Comparison of ENCODE assay signal across 8 cellular contexts in the genomic region with DNA sequence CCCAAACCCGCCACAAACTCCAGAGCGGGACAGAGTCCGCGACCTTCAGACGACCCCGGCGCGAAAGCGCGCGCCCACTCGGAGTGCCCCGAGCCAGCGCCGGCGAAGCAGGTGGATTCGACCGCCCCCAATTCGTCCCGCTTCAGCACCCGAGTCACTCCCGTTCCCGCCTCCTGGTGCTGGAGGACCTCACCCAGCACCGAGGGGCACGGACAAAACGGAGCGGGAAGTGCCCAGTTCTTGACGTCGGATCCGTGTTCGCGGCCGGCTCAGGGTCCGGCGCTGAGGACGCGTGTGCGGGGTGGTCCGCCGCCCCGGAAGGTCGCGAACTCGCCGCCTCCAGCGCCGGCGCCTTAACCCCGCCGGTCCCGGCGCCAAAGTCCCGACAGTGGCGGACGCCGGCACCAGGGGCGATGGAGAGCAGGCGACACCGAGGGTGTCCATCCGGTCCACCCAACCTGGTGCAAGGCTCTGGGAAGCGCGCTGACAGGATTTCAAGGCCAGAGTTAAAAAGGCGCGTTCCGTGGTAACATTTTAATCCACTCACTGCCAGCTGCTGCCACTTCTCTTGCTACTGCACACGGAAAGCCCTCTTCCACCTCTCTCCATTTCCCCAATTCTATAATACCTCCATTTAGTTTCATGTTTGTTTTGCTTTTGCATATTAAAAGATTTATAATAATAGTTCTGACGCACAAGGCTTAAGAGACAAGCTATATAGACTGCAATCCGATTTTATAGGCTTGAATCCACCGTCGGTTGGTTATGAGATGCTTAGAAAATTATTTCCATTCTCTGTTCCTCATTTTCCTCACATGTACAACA.
DNase-seq lines count a peak whose midpoint lies in the region; ATAC-seq, FAIRE-seq and TF ChIP-seq lines count a peak whose summit lies in the region.

No MANE protein-coding gene starts in this region.

- no peak overlapping the region for H3K4me3 Mint-ChIP-seq in astrocyte (ENCODE audit: unreplicated experiment)

- H3K27ac ChIP-seq in astrocyte (ENCODE audit: low read depth, low read length) = no peak overlapping the region

- peak overlapping the region; percentile 94 for H2AFZ ChIP-seq in astrocyte (ENCODE audit: low read depth, low read length)

- ATAC-seq in GM21717 (IDR thresholded peaks at IDR 0.05; ENCODE audit: unreplicated experiment) = no peak
- ATAC-seq in HG03571 (IDR thresholded peaks at IDR 0.05; ENCODE audit: unreplicated experiment) = no peak

- no peaks in the 10 kb centered on the region for H3K9me3 ChIP-seq in astrocyte (ENCODE audit: insufficient read depth, low read depth, low read length)

- peaks cover 5% of the 10 kb centered on the region for H3K9me3 Mint-ChIP-seq in astrocyte (ENCODE audit: unreplicated experiment)

- no peaks in the 10 kb centered on the region for H4K20me1 ChIP-seq in astrocyte (ENCODE audit: insufficient read depth, low read length)

- H3K27me3 ChIP-seq in astrocyte (ENCODE audit: insufficient read depth, low read length) = peaks cover 3% of the 10 kb centered on the region

- peak; percentile 31 for TF ChIP-seq CTCF in astrocyte (IDR thresholded peaks at IDR 0.05; ENCODE audit: insufficient read depth, low read depth, low read length)

- no peaks in the 10 kb centered on the region for H3K36me3 Mint-ChIP-seq in astrocyte (ENCODE audit: low read depth, unreplicated experiment)

- peak; percentile 64 for DNase-seq in activated T-cell treated with anti-CD3 and anti-CD28 coated beads for 48 hours (ENCODE audit: low read depth)
- DNase-seq in activated T-cell treated with anti-CD3 and anti-CD28 coated beads for 4 hours = no peak
- DNase-seq in HTR-8/SVneo (ENCODE audit: insufficient read length, low spot score) = peak; percentile 11
- DNase-seq in astrocyte (ENCODE audit: low read depth) = no peak
- DNase-seq in iris pigment epithelial cell (ENCODE audit: low read depth) = peak; percentile 28
- DNase-seq in stimulated activated CD4-positive, alpha-beta T cell treated with anti-CD3 and anti-CD28 coated beads, Interleukin-1b, Interleukin-23, amount 100 ng/mL, for 48 hours = peak; percentile 50

- peak overlapping the region; percentile 88 for H3K4me2 ChIP-seq in astrocyte (ENCODE audit: low read length)

- peak overlapping the region; percentile 38 for H3K9ac ChIP-seq in astrocyte (ENCODE audit: low read length)

- no peaks in the 10 kb centered on the region for H3K79me2 ChIP-seq in astrocyte (ENCODE audit: insufficient read depth, low read length)

- no peaks in the 10 kb centered on the region for H3K36me3 ChIP-seq in astrocyte (ENCODE audit: insufficient read depth, low read length)

- no peaks in the 10 kb centered on the region for H3K27me3 Mint-ChIP-seq in astrocyte (ENCODE audit: low read depth, unreplicated experiment)

- H3K4me1 ChIP-seq in astrocyte (ENCODE audit: insufficient read depth, low read length) = peaks cover 2% of the 10 kb centered on the region

- H3K27ac Mint-ChIP-seq in astrocyte (ENCODE audit: unreplicated experiment) = no peak overlapping the region

- peak overlapping the region; percentile 49 for H3K4me3 ChIP-seq in astrocyte (ENCODE audit: insufficient read depth, low read depth, low read length)

- no peak for FAIRE-seq in HTR-8/SVneo (lab: Jason Lieb, UNC)
- FAIRE-seq in astrocyte (lab: Jason Lieb, UNC) = no peak

- no peaks in the 10 kb centered on the region for H3K4me1 Mint-ChIP-seq in astrocyte (ENCODE audit: low read depth, unreplicated experiment)

Comparison
In these comparisons a context has a peak if more than half of its experiments do, and no peak if none do; other contexts are left out.
1. DNase-seq: peak in activated T-cell treated with anti-CD3 and anti-CD28 coated beads for 48 hours (single experiment), HTR-8/SVneo (single experiment), iris pigment epithelial cell (single experiment) and stimulated activated CD4-positive, alpha-beta T cell treated with anti-CD3 and anti-CD28 coated beads, Interleukin-1b, Interleukin-23, amount 100 ng/mL, for 48 hours (single experiment); none in activated T-cell treated with anti-CD3 and anti-CD28 coated beads for 4 hours (single experiment) and astrocyte (single experiment).